In the genomic region with DNA sequence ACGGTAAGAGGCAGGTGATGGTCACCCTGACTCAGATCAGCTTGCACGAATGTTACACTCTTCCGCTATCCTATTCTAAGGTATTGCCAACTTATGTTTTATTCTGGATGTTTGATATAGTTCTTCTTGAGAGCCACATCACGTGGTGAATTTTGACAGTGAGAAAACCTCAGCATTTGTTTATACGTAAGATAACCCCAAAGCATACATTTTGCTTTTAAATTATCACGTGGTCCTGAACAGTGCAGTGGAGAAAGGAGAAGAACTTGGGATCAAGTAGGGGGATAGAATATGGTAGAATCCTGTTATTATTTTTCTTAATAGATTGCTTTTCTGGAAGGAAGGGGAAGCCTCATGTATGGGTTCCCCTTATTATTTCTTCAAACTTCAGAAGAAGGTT, we compare ENCODE assay signal across 1 cellular context.
TF ChIP-seq lines count a peak whose summit lies in the region.

No MANE protein-coding gene starts in this region.

TF ChIP-seq in GM12878, 131 proteins besides CTCF, POLR2A, EP300 and RAD21 (continued from another document):
- TF ChIP-seq, protein P1, sequence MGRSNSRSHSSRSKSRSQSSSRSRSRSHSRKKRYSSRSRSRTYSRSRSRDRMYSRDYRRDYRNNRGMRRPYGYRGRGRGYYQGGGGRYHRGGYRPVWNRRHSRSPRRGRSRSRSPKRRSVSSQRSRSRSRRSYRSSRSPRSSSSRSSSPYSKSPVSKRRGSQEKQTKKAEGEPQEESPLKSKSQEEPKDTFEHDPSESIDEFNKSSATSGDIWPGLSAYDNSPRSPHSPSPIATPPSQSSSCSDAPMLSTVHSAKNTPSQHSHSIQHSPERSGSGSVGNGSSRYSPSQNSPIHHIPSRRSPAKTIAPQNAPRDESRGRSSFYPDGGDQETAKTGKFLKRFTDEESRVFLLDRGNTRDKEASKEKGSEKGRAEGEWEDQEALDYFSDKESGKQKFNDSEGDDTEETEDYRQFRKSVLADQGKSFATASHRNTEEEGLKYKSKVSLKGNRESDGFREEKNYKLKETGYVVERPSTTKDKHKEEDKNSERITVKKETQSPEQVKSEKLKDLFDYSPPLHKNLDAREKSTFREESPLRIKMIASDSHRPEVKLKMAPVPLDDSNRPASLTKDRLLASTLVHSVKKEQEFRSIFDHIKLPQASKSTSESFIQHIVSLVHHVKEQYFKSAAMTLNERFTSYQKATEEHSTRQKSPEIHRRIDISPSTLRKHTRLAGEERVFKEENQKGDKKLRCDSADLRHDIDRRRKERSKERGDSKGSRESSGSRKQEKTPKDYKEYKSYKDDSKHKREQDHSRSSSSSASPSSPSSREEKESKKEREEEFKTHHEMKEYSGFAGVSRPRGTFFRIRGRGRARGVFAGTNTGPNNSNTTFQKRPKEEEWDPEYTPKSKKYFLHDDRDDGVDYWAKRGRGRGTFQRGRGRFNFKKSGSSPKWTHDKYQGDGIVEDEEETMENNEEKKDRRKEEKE (IDR thresholded peaks at IDR 0.05) = no peak
- TF ChIP-seq IKZF1 (conservative IDR thresholded peaks at IDR 0.05) (no peak), ZNF274 (IDR thresholded peaks at IDR 0.05; ENCODE audit: insufficient read depth, insufficient read length) (no peak), CHD2 (IDR thresholded peaks at IDR 0.05; ENCODE audit: borderline replicate concordance, low read depth, low read length) (no peak), KDM1A (IDR thresholded peaks at IDR 0.05; ENCODE audit: borderline replicate concordance) (no peak), BCL11A (IDR thresholded peaks at IDR 0.05; ENCODE audit: low read depth, low read length) (no peak), RAD51 (IDR thresholded peaks at IDR 0.05) (0 out of 2 replicates have a peak, but pooled peaks have one; percentile 31), CBFB (IDR thresholded peaks at IDR 0.05; ENCODE audit: low read depth) (no peak)
- TF ChIP-seq, protein P2, sequence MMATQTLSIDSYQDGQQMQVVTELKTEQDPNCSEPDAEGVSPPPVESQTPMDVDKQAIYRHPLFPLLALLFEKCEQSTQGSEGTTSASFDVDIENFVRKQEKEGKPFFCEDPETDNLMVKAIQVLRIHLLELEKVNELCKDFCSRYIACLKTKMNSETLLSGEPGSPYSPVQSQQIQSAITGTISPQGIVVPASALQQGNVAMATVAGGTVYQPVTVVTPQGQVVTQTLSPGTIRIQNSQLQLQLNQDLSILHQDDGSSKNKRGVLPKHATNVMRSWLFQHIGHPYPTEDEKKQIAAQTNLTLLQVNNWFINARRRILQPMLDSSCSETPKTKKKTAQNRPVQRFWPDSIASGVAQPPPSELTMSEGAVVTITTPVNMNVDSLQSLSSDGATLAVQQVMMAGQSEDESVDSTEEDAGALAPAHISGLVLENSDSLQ (IDR thresholded peaks at IDR 0.05) = no peak
- TF ChIP-seq, protein P3, sequence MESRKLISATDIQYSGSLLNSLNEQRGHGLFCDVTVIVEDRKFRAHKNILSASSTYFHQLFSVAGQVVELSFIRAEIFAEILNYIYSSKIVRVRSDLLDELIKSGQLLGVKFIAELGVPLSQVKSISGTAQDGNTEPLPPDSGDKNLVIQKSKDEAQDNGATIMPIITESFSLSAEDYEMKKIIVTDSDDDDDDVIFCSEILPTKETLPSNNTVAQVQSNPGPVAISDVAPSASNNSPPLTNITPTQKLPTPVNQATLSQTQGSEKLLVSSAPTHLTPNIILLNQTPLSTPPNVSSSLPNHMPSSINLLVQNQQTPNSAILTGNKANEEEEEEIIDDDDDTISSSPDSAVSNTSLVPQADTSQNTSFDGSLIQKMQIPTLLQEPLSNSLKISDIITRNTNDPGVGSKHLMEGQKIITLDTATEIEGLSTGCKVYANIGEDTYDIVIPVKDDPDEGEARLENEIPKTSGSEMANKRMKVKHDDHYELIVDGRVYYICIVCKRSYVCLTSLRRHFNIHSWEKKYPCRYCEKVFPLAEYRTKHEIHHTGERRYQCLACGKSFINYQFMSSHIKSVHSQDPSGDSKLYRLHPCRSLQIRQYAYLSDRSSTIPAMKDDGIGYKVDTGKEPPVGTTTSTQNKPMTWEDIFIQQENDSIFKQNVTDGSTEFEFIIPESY (IDR thresholded peaks at IDR 0.05) = no peak
- TF ChIP-seq, protein P4, sequence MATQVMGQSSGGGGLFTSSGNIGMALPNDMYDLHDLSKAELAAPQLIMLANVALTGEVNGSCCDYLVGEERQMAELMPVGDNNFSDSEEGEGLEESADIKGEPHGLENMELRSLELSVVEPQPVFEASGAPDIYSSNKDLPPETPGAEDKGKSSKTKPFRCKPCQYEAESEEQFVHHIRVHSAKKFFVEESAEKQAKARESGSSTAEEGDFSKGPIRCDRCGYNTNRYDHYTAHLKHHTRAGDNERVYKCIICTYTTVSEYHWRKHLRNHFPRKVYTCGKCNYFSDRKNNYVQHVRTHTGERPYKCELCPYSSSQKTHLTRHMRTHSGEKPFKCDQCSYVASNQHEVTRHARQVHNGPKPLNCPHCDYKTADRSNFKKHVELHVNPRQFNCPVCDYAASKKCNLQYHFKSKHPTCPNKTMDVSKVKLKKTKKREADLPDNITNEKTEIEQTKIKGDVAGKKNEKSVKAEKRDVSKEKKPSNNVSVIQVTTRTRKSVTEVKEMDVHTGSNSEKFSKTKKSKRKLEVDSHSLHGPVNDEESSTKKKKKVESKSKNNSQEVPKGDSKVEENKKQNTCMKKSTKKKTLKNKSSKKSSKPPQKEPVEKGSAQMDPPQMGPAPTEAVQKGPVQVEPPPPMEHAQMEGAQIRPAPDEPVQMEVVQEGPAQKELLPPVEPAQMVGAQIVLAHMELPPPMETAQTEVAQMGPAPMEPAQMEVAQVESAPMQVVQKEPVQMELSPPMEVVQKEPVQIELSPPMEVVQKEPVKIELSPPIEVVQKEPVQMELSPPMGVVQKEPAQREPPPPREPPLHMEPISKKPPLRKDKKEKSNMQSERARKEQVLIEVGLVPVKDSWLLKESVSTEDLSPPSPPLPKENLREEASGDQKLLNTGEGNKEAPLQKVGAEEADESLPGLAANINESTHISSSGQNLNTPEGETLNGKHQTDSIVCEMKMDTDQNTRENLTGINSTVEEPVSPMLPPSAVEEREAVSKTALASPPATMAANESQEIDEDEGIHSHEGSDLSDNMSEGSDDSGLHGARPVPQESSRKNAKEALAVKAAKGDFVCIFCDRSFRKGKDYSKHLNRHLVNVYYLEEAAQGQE (IDR thresholded peaks at IDR 0.05; ENCODE audit: low read depth, low read length) = no peak
- TF ChIP-seq, protein P5, sequence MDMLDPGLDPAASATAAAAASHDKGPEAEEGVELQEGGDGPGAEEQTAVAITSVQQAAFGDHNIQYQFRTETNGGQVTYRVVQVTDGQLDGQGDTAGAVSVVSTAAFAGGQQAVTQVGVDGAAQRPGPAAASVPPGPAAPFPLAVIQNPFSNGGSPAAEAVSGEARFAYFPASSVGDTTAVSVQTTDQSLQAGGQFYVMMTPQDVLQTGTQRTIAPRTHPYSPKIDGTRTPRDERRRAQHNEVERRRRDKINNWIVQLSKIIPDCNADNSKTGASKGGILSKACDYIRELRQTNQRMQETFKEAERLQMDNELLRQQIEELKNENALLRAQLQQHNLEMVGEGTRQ (IDR thresholded peaks at IDR 0.05; ENCODE audit: borderline replicate concordance, low read depth, low read length) = peak; percentile 3; the same call in 1 of the 2 replicates
TF ChIP-seq in GM12878: peak in this region for 2.
